12 cellular contexts compared by ENCODE assay signal in genomic region chr11:117641008-117641915, GRCh38.
"Had no signal": no experiment of that assay in that cellular context is flagged by ENCODE, and none has a peak within 500 bp of the region (broad histone marks: within the 10 kb centered on the region; RNA-seq: fewer than 3 reads in every experiment).

No MANE protein-coding gene starts in this region.

- H3K36me3 Mint-ChIP-seq: activated CD8-positive, alpha-beta memory T cell treated with anti-CD3 and anti-CD28 coated beads, Interleukin-2, amount 10 ng/mL, durations not matched to agents 7 days and 5 days; activated naive CD8-positive, alpha-beta T cell; naive thymus-derived CD8-positive, alpha-beta T cell had no signal

- H3K4me3 Mint-ChIP-seq: activated CD8-positive, alpha-beta memory T cell treated with anti-CD3 and anti-CD28 coated beads, Interleukin-2, amount 10 ng/mL, durations not matched to agents 7 days and 5 days; activated naive CD8-positive, alpha-beta T cell; activated T-cell treated with anti-CD3 and anti-CD28 coated beads, Interleukin-2, amount 50 U/mL, for 24 hours; naive thymus-derived CD8-positive, alpha-beta T cell had no signal

- DNase-seq: activated CD4-positive, alpha-beta T cell treated with anti-CD3 and anti-CD28 coated beads for 1 hour; activated CD4-positive, alpha-beta T cell treated with anti-CD3 and anti-CD28 coated beads, Interleukin-2, amount 50 U/mL, for 48 hours; activated CD8-positive, alpha-beta memory T cell treated with anti-CD3 and anti-CD28 coated beads, Interleukin-2, amount 10 ng/mL, durations not matched to agents 7 days and 5 days; activated effector memory CD4-positive, alpha-beta T cell treated with anti-CD3 and anti-CD28 coated beads, Interleukin-2, amount 50 U/mL, for 16 hours; activated T-cell treated with anti-CD3 and anti-CD28 coated beads, Interleukin-2, amount 50 U/mL, for 24 hours; esophagus squamous epithelium; foreskin fibroblast; lower lobe of right lung; naive thymus-derived CD8-positive, alpha-beta T cell; SJCRH30; T-helper 9 cell had no signal

- H3K9me3 Mint-ChIP-seq: activated T-cell treated with anti-CD3 and anti-CD28 coated beads, Interleukin-2, amount 50 U/mL, for 24 hours had no signal

- H3K4me1 Mint-ChIP-seq: activated CD8-positive, alpha-beta memory T cell treated with anti-CD3 and anti-CD28 coated beads, Interleukin-2, amount 10 ng/mL, durations not matched to agents 7 days and 5 days had no signal

- H3K27me3 Mint-ChIP-seq: activated CD8-positive, alpha-beta memory T cell treated with anti-CD3 and anti-CD28 coated beads, Interleukin-2, amount 10 ng/mL, durations not matched to agents 7 days and 5 days had no signal

- ATAC-seq: activated CD8-positive, alpha-beta memory T cell treated with anti-CD3 and anti-CD28 coated beads, Interleukin-2, amount 10 ng/mL, durations not matched to agents 7 days and 5 days; naive thymus-derived CD8-positive, alpha-beta T cell had no signal

- H3K27ac Mint-ChIP-seq: activated CD8-positive, alpha-beta memory T cell treated with anti-CD3 and anti-CD28 coated beads, Interleukin-2, amount 10 ng/mL, durations not matched to agents 7 days and 5 days; activated naive CD8-positive, alpha-beta T cell; activated T-cell treated with anti-CD3 and anti-CD28 coated beads, Interleukin-2, amount 50 U/mL, for 24 hours; naive thymus-derived CD8-positive, alpha-beta T cell had no signal
